12 cellular contexts compared by ENCODE assay signal in genomic region chr14:68936980-68937379, GRCh38. TPM values are rescaled to one million over a fixed set of nuclear protein-coding genes. Genes with fewer than 3 reads are reported as not detected.
A peak's percentile ranks its signal among the peaks of the same experiment; 100 is the strongest.
DNase-seq lines count a peak whose midpoint lies in the region; ATAC-seq and TF ChIP-seq lines count a peak whose summit lies in the region.
"Had no signal": no experiment of that assay in that cellular context is flagged by ENCODE, and none has a peak within 500 bp of the region (broad histone marks: within the 10 kb centered on the region; RNA-seq: fewer than 3 reads in every experiment).

No MANE protein-coding gene starts in this region.

- intact Hi-C loops in activated naive CD4-positive, alpha-beta T cell treated with anti-CD3 and anti-CD28 coated beads for 36 hours (cut with micrococcal nuclease) = loop anchor here (1.0 kb wide), 1 partner anchor 9 kb away; no protein-coding TSS in a partner anchor
- intact Hi-C loops in dendritic cell treated with granulocyte-macrophage colony-stimulating factor and Interleukin-4, amounts not matched to agents 40 ng/mL and 50 ng/mL, for 4 days (cut with micrococcal nuclease) = no loop called here

- H3K27me3 ChIP-seq in neutrophil = no peaks in the 10 kb centered on the region
- no peaks in the 10 kb centered on the region for H3K27me3 ChIP-seq in upper lobe of left lung

- DNase-seq in activated naive CD4-positive, alpha-beta T cell treated with anti-CD3 and anti-CD28 coated beads for 36 hours = no peak
- DNase-seq in activated naive CD4-positive, alpha-beta T cell treated with anti-CD3 and anti-CD28 coated beads, Interleukin-2, amount 50 U/mL, for 72 hours (ENCODE audit: low spot score in 2 of 2) = no peak
- DNase-seq in upper lobe of left lung = no peak
- DNase-seq in NCI-H345 (lab: John Stamatoyannopoulos, UW) = no peak
- DNase-seq in SK-N-DZ (ENCODE audit: low spot score) = no peak
- no peak for DNase-seq in T-helper 9 cell
- DNase-seq: ACHN; activated naive CD4-positive, alpha-beta T cell treated with anti-CD3 and anti-CD28 coated beads, Interleukin-2, amount 10 ng/mL, durations not matched to agents 7 days and 5 days; cortex of kidney; DMS153 had no signal

- no peaks in the 10 kb centered on the region for H3K36me3 ChIP-seq in neutrophil
- H3K36me3 ChIP-seq in upper lobe of left lung = no peaks in the 10 kb centered on the region

- ATAC-seq in activated naive CD4-positive, alpha-beta T cell treated with anti-CD3 and anti-CD28 coated beads, Interleukin-2, amount 50 U/mL, for 72 hours = no peak
- no peak for ATAC-seq in upper lobe of left lung (ENCODE audit: low FRiP score in 2 of 2)

- CTCF ChIA-PET in activated naive CD4-positive, alpha-beta T cell treated with anti-CD3 and anti-CD28 coated beads for 36 hours (lab: Charles Lee) = interaction anchor here (0.7 to 1.4 kb wide), 6 partner anchors 10 to 157 kb away, joined by 3 to 6 read pairs (median 3); no protein-coding TSS in a partner anchor

- TF ChIP-seq CTCF in neutrophil (IDR thresholded peaks at IDR 0.05) (no peak), upper lobe of left lung (IDR thresholded peaks at IDR 0.05) (no peak)

- peak overlapping the region; percentile 15 for H3K27ac Mint-ChIP-seq in activated naive CD4-positive, alpha-beta T cell treated with anti-CD3 and anti-CD28 coated beads for 36 hours
- H3K27ac Mint-ChIP-seq in activated naive CD4-positive, alpha-beta T cell treated with anti-CD3 and anti-CD28 coated beads, Interleukin-2, amount 50 U/mL, for 72 hours = peak overlapping the region in 1 of 2 donors; percentile 62
- peak overlapping the region; percentile 68 for H3K27ac Mint-ChIP-seq in dendritic cell treated with granulocyte-macrophage colony-stimulating factor and Interleukin-4, amounts not matched to agents 40 ng/mL and 50 ng/mL, for 4 days
- H3K27ac Mint-ChIP-seq: activated naive CD4-positive, alpha-beta T cell treated with anti-CD3 and anti-CD28 coated beads, Interleukin-2, amount 10 ng/mL, durations not matched to agents 7 days and 5 days had no signal

- H3K27me3 Mint-ChIP-seq in activated naive CD4-positive, alpha-beta T cell treated with anti-CD3 and anti-CD28 coated beads for 36 hours (ENCODE audit: low read depth) = no peaks in the 10 kb centered on the region
- no peaks in the 10 kb centered on the region for H3K27me3 Mint-ChIP-seq in dendritic cell treated with granulocyte-macrophage colony-stimulating factor and Interleukin-4, amounts not matched to agents 40 ng/mL and 50 ng/mL, for 4 days
- H3K27me3 Mint-ChIP-seq: activated naive CD4-positive, alpha-beta T cell treated with anti-CD3 and anti-CD28 coated beads, Interleukin-2, amount 10 ng/mL, durations not matched to agents 7 days and 5 days had no signal

- no peaks in the 10 kb centered on the region for H3K9me3 Mint-ChIP-seq in activated naive CD4-positive, alpha-beta T cell treated with anti-CD3 and anti-CD28 coated beads for 36 hours
- H3K9me3 Mint-ChIP-seq in activated naive CD4-positive, alpha-beta T cell treated with anti-CD3 and anti-CD28 coated beads, Interleukin-2, amount 50 U/mL, for 72 hours = no peaks in the 10 kb centered on the region
- no peaks in the 10 kb centered on the region for H3K9me3 Mint-ChIP-seq in dendritic cell treated with granulocyte-macrophage colony-stimulating factor and Interleukin-4, amounts not matched to agents 40 ng/mL and 50 ng/mL, for 4 days
- H3K9me3 Mint-ChIP-seq: activated naive CD4-positive, alpha-beta T cell treated with anti-CD3 and anti-CD28 coated beads, Interleukin-2, amount 10 ng/mL, durations not matched to agents 7 days and 5 days had no signal

- TF ChIP-seq EP300 in upper lobe of left lung (IDR thresholded peaks at IDR 0.05) = no peak

- no peak for TF ChIP-seq POLR2A in upper lobe of left lung (IDR thresholded peaks at IDR 0.05)

- peak overlapping the region in 1 of 2 experiments; percentile 39 for H3K4me3 ChIP-seq in neutrophil (ENCODE audit: low read depth in 1 of 2, low read length in 1 of 2)
- no peak overlapping the region for H3K4me3 ChIP-seq in upper lobe of left lung

- H3K36me3 Mint-ChIP-seq in activated naive CD4-positive, alpha-beta T cell treated with anti-CD3 and anti-CD28 coated beads for 36 hours (ENCODE audit: low read depth) = no peaks in the 10 kb centered on the region
- peaks cover 0 to 4% of the 10 kb centered on the region in 2 donors for H3K36me3 Mint-ChIP-seq in activated naive CD4-positive, alpha-beta T cell treated with anti-CD3 and anti-CD28 coated beads, Interleukin-2, amount 50 U/mL, for 72 hours
- peaks cover 26% of the 10 kb centered on the region for H3K36me3 Mint-ChIP-seq in dendritic cell treated with granulocyte-macrophage colony-stimulating factor and Interleukin-4, amounts not matched to agents 40 ng/mL and 50 ng/mL, for 4 days (ENCODE audit: low read depth)
- H3K36me3 Mint-ChIP-seq: activated naive CD4-positive, alpha-beta T cell treated with anti-CD3 and anti-CD28 coated beads, Interleukin-2, amount 10 ng/mL, durations not matched to agents 7 days and 5 days had no signal

- H3K27ac ChIP-seq in neutrophil (peak overlapping the region; percentile 97), upper lobe of left lung (peak overlapping the region; percentile 3 to 75 (median 42))

- WGBS in upper lobe of left lung, 2 donors = 59 to 66% methylated on average over 2 of the region's 2 CpGs

- no peak overlapping the region for H3K4me3 Mint-ChIP-seq in activated naive CD4-positive, alpha-beta T cell treated with anti-CD3 and anti-CD28 coated beads for 36 hours
- H3K4me3 Mint-ChIP-seq in dendritic cell treated with granulocyte-macrophage colony-stimulating factor and Interleukin-4, amounts not matched to agents 40 ng/mL and 50 ng/mL, for 4 days = no peak overlapping the region
- H3K4me3 Mint-ChIP-seq: activated naive CD4-positive, alpha-beta T cell treated with anti-CD3 and anti-CD28 coated beads, Interleukin-2, amount 10 ng/mL, durations not matched to agents 7 days and 5 days had no signal

- H3K4me1 ChIP-seq in neutrophil (ENCODE audit: control insufficient read depth in 1 of 2, insufficient read depth in 1 of 2, low read depth in 1 of 2, low read length in 1 of 2) = peaks cover 98 to 100% of the 10 kb centered on the region in 2 experiments
- H3K4me1 ChIP-seq in upper lobe of left lung = peaks cover 38 to 79% (median 41%) of the 10 kb centered on the region in 4 donors

- H3K4me1 Mint-ChIP-seq in activated naive CD4-positive, alpha-beta T cell treated with anti-CD3 and anti-CD28 coated beads for 36 hours (ENCODE audit: low read depth) = peaks cover 77% of the 10 kb centered on the region
- peaks cover 74% of the 10 kb centered on the region for H3K4me1 Mint-ChIP-seq in dendritic cell treated with granulocyte-macrophage colony-stimulating factor and Interleukin-4, amounts not matched to agents 40 ng/mL and 50 ng/mL, for 4 days (ENCODE audit: low read depth)

- H3K9me3 ChIP-seq in neutrophil (no peaks in the 10 kb centered on the region), upper lobe of left lung (no peaks in the 10 kb centered on the region)

RNA-seq across cellular contexts. Expression of gene ACTN1, which starts 42.1 kb away (rescaled TPM):
- total RNA-seq in activated naive CD4-positive, alpha-beta T cell treated with anti-CD3 and anti-CD28 coated beads for 36 hours = 10 to 100 TPM; 79.7 to 80.6 TPM
- 100 to 1,000 TPM; 106 to 120 TPM for total RNA-seq in activated naive CD4-positive, alpha-beta T cell treated with anti-CD3 and anti-CD28 coated beads, Interleukin-2, amount 50 U/mL, for 72 hours
- 100 to 1,000 TPM; 117 to 195 (median 157) TPM for total RNA-seq in upper lobe of left lung
- polyA plus RNA-seq in SK-N-DZ (2014; cell fraction: cytosol; rRNA removed) = 31.1 and 44.7 TPM in 2 replicates
- polyA plus RNA-seq in SK-N-DZ (2014; cell fraction: nucleus; rRNA removed) = 18.8 and 35.8 TPM in 2 replicates
